Comparison of ENCODE assay signal across 8 cellular contexts in the genomic region with DNA sequence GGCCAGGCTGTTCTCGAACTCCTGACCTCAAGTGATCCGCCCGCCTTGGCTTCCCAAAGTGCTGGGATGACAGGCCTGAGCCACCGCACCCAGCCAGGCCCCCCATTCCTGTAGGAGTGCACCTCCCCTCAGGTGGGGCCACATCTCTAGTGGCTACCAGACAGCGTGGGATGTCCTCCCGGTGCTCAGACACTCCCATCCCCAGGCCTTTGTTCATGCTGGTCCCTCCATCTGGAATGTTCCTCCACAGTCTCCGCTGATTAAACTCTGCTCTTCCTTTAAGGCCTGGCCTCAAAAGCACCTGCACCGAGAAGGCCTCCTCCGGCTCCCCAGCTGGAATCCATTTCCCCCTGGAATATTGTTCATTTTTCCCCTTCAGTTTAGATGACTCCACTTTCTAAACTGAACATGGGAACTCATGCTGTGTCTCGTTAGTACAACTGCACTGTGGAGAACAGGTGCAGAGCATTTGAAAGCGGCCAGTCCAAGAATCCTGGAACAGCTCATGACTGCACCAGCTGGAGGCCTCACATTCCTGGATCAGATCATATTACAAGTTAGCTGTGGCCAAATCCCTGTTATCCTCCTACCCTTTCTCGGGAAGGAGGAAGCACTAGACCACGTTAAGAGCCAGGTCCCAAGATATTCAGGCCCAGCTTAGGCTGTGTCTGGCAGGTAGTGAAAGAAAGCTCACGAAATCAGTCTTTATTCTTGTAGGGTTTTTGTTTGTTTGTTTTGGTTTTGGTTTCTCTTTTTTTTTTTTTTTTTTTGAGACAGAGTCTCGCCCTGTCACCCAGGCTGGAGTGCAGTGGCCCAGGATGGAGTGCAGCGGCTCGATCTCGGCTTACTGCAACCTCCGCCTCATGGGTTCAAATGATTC. TPM values are rescaled to one million over a fixed set of nuclear protein-coding genes. Genes with fewer than 3 reads are reported as not detected.
A peak's percentile ranks its signal among the peaks of the same experiment; 100 is the strongest.
DNase-seq lines count a peak whose midpoint lies in the region; ATAC-seq and TF ChIP-seq lines count a peak whose summit lies in the region.

No MANE protein-coding gene starts in this region.

- intact Hi-C loops in dorsolateral prefrontal cortex (cut with DNase I) = no loop called here

- no peaks in the 10 kb centered on the region for H3K36me3 Mint-ChIP-seq in activated naive CD4-positive, alpha-beta T cell treated with anti-CD3 and anti-CD28 coated beads, Interleukin-2, amount 10 ng/mL, durations not matched to agents 7 days and 5 days

- in situ Hi-C loops in GM23248 (cut with MboI) = no loop called here

- H2AFZ ChIP-seq in GM23248 = 0 out of 2 replicates have a peak overlapping the region, but pooled peaks have one; percentile 50

- no peaks in the 10 kb centered on the region for H3K9me3 Mint-ChIP-seq in activated naive CD4-positive, alpha-beta T cell treated with anti-CD3 and anti-CD28 coated beads, Interleukin-2, amount 10 ng/mL, durations not matched to agents 7 days and 5 days

- H3K9me3 ChIP-seq in GM23248 (ENCODE audit: low read depth) = no peaks in the 10 kb centered on the region
- no peaks in the 10 kb centered on the region for H3K9me3 ChIP-seq in mesodermal cell (ENCODE audit: control insufficient read depth, low read length)

- peak overlapping the region; percentile 59 for H3K4me2 ChIP-seq in GM23248 (ENCODE audit: unreplicated experiment)

- peaks cover 27% of the 10 kb centered on the region for H3K27me3 Mint-ChIP-seq in activated naive CD4-positive, alpha-beta T cell treated with anti-CD3 and anti-CD28 coated beads, Interleukin-2, amount 10 ng/mL, durations not matched to agents 7 days and 5 days

- peaks cover 6% of the 10 kb centered on the region; the same call in 1 of the 2 replicates for H3K4me1 ChIP-seq in GM23248 (ENCODE audit: insufficient read depth)
- peaks cover 10% of the 10 kb centered on the region for H3K4me1 ChIP-seq in mesodermal cell (ENCODE audit: control insufficient read depth, insufficient read depth, low read length, poor library complexity, severe bottlenecking)

- no peaks in the 10 kb centered on the region for H3K9me2 ChIP-seq in GM23248 (ENCODE audit: insufficient read depth)

- peaks cover 8% of the 10 kb centered on the region for H3F3A ChIP-seq in GM23248 (ENCODE audit: insufficient read depth)

- POLR2A ChIA-PET in GM10248 (lab: Yijun Ruan, JAX) = no interaction called here

- H3K4me3 Mint-ChIP-seq in activated naive CD4-positive, alpha-beta T cell treated with anti-CD3 and anti-CD28 coated beads, Interleukin-2, amount 10 ng/mL, durations not matched to agents 7 days and 5 days = no peak overlapping the region

- DNase-seq in GM23248 (peak; percentile 76), NCI-H460 (ENCODE audit: extremely low read depth, low read depth) (peak; percentile 54), dorsolateral prefrontal cortex (peak in 5 of 10 donors; percentile 54 to 84 (median 67)), NK-92 (lab: John Stamatoyannopoulos, UW; ENCODE audit: unreplicated experiment) (no peak), GM10248 (ENCODE audit: extremely low spot score) (no peak)
- DNase-seq in activated naive CD4-positive, alpha-beta T cell treated with anti-CD3 and anti-CD28 coated beads, Interleukin-2, amount 10 ng/mL, durations not matched to agents 7 days and 5 days = no peak

- no peaks in the 10 kb centered on the region for H3K79me2 ChIP-seq in GM23248 (ENCODE audit: insufficient read depth)

- H4K20me1 ChIP-seq in GM23248 (ENCODE audit: insufficient read depth) = no peaks in the 10 kb centered on the region

- H3K27me3 ChIP-seq in GM23248 (replicated peaks; ENCODE audit: insufficient read depth) (no peaks in the 10 kb centered on the region), dorsolateral prefrontal cortex (no peaks in the 10 kb centered on the region)

- WGBS in GM23248 (ENCODE audit: low coverage in 1 of 2, low lambda C conversion rate in 2 of 2, missing lambda C conversion rate in 2 of 2), 2 experiments = 50 to 51% methylated on average over 19 of the region's 19 CpGs
- 73 to 74% methylated on average over 17 to 18 of the region's 19 CpGs for WGBS in mesodermal cell (ENCODE audit: insufficient coverage in 2 of 2), 2 experiments

- no peak for TF ChIP-seq CTCF in dorsolateral prefrontal cortex (IDR thresholded peaks at IDR 0.05 in 54 of 56, conservative IDR thresholded peaks at IDR 0.05 in 2 of 56; ENCODE audit: low read depth in 1 of 56, partially characterized antibody in 56 of 56)
- TF ChIP-seq CTCF in GM10248 (IDR thresholded peaks at IDR 0.05; ENCODE audit: control extremely low read depth, extremely low read depth, low read depth, missing control alignments) = no peak

- no peak overlapping the region for H3K27ac Mint-ChIP-seq in activated naive CD4-positive, alpha-beta T cell treated with anti-CD3 and anti-CD28 coated beads, Interleukin-2, amount 10 ng/mL, durations not matched to agents 7 days and 5 days

- ATAC-seq in GM21390 (IDR thresholded peaks at IDR 0.05; ENCODE audit: unreplicated experiment) = no peak

- H3K36me3 ChIP-seq in GM23248 (ENCODE audit: low read depth) = no peaks in the 10 kb centered on the region
- H3K36me3 ChIP-seq in mesodermal cell (ENCODE audit: control insufficient read depth, insufficient read depth, low read length) = no peaks in the 10 kb centered on the region

- peaks cover 7% of the 10 kb centered on the region for H3K4me1 Mint-ChIP-seq in activated naive CD4-positive, alpha-beta T cell treated with anti-CD3 and anti-CD28 coated beads, Interleukin-2, amount 10 ng/mL, durations not matched to agents 7 days and 5 days

- H3K4me3 ChIP-seq in GM23248 (no peak overlapping the region), dorsolateral prefrontal cortex (peak overlapping the region in 1 of 59 donors; percentile 2), mesodermal cell (ENCODE audit: extremely low read depth, insufficient read depth, low read length, poor library complexity, severe bottlenecking) (no peak overlapping the region)

- H3K27ac ChIP-seq in GM23248 (no peak overlapping the region), dorsolateral prefrontal cortex (peak overlapping the region in 52 of 59 donors; percentile 14 to 91 (median 66)), mesodermal cell (ENCODE audit: low read depth, low read length, severe bottlenecking) (peak overlapping the region; percentile 53)

- no peak overlapping the region for H3K9ac ChIP-seq in GM23248

- CTCF ChIA-PET in GM10248 (lab: Yijun Ruan, JAX) = interaction anchor here (0.7 to 2.7 kb wide), 7 partner anchors 9 to 360 kb away, joined by 3 to 9 read pairs (median 4); no protein-coding TSS in a partner anchor
- CTCF ChIA-PET in activated naive CD4-positive, alpha-beta T cell treated with anti-CD3 and anti-CD28 coated beads, Interleukin-2, amount 10 ng/mL, durations not matched to agents 7 days and 5 days (lab: Charles Lee) = interaction anchor here (0.7 to 1.2 kb wide), 4 partner anchors 9 to 329 kb away, joined by 3 to 4 read pairs (median 3); no protein-coding TSS in a partner anchor

RNA-seq across cellular contexts. Expression of a gene that starts 10.8 kb away (rescaled TPM):
- total RNA-seq in GM23248 (2014; rRNA removed; shearing (Covaris generic)) = 53.7 and 68.3 TPM in 2 replicates
- polyA plus RNA-seq in GM23248 (2016; fragmentation: Nextera tagmentation; extraction: Ambion mirVana) = 25.2 and 30.9 TPM in 2 replicates
- total RNA-seq in NCI-H460 (2014; rRNA removed; shearing (Covaris generic)) = 77.5 and 83.8 TPM in 2 replicates
- polyA plus RNA-seq in NCI-H460 (2014; cell fraction: nucleus; rRNA removed) = 58.8 and 97.6 TPM in 2 replicates
- total RNA-seq in dorsolateral prefrontal cortex = 100 to 1,000 TPM; 234 to 434 (median 347) TPM
- 146 TPM for polyA plus RNA-seq in mesodermal cell (2013, experiment 1 of 2)
- polyA plus RNA-seq in mesodermal cell (2013, experiment 2 of 2) = 117 TPM

Comparison
In these comparisons a context has a peak if more than half of its experiments do, and no peak if none do; other contexts are left out.
1. DNase-seq: peak in GM23248 (single experiment) and NCI-H460 (single experiment); none in NK-92 (single experiment), GM10248 (single experiment) and activated naive CD4-positive, alpha-beta T cell treated with anti-CD3 and anti-CD28 coated beads, Interleukin-2, amount 10 ng/mL, durations not matched to agents 7 days and 5 days (single experiment).